19 cellular contexts compared by ENCODE assay signal in genomic region chr2:12881952-12882351, GRCh38.
"Had no signal": no experiment of that assay in that cellular context is flagged by ENCODE, and none has a peak within 500 bp of the region (broad histone marks: within the 10 kb centered on the region; RNA-seq: fewer than 3 reads in every experiment).

No MANE protein-coding gene starts in this region.

- H3K4me3 Mint-ChIP-seq: activated CD8-positive, alpha-beta memory T cell treated with anti-CD3 and anti-CD28 coated beads, Interleukin-2, amount 10 ng/mL, durations not matched to agents 7 days and 5 days; activated naive CD8-positive, alpha-beta T cell; activated T-cell treated with anti-CD3 and anti-CD28 coated beads, Interleukin-2, amount 50 U/mL, for 4 hours; memory B cell; nephron had no signal

- DNase-seq: activated CD4-positive, alpha-beta T cell treated with anti-CD3 and anti-CD28 coated beads, Interleukin-2, amount 50 U/mL, for 4 hours; activated CD4-positive, CD25-positive, alpha-beta regulatory T cell treated with anti-CD3 and anti-CD28 coated beads, Interleukin-2, amount 50 U/mL, for 72 hours; activated CD8-positive, alpha-beta memory T cell treated with anti-CD3 and anti-CD28 coated beads, Interleukin-2, amount 10 ng/mL, durations not matched to agents 7 days and 5 days; activated effector memory CD4-positive, alpha-beta T cell treated with anti-CD3 and anti-CD28 coated beads, Interleukin-2, amount 50 U/mL, for 16 hours; activated T-cell treated with anti-CD3 and anti-CD28 coated beads, Interleukin-2, amount 50 U/mL, for 4 hours; amygdala; brain microvascular endothelial cell; cerebellar nuclear complex; dermis blood vessel endothelial cell; left lung; occipital lobe; stimulated activated naive CD4-positive, alpha-beta T cell; substantia nigra; transverse colon had no signal

- H3K4me3 ChIP-seq: left lung, transverse colon had no signal

- H3K9me3 ChIP-seq: left lung, transverse colon had no signal

- H3K27me3 Mint-ChIP-seq: activated CD8-positive, alpha-beta memory T cell treated with anti-CD3 and anti-CD28 coated beads, Interleukin-2, amount 10 ng/mL, durations not matched to agents 7 days and 5 days; activated naive CD8-positive, alpha-beta T cell; progenitor cell of endocrine pancreas had no signal

- H3K27ac Mint-ChIP-seq: activated CD8-positive, alpha-beta memory T cell treated with anti-CD3 and anti-CD28 coated beads, Interleukin-2, amount 10 ng/mL, durations not matched to agents 7 days and 5 days; activated naive CD8-positive, alpha-beta T cell; memory B cell; nephron; progenitor cell of endocrine pancreas had no signal

- H3K27ac ChIP-seq: brain microvascular endothelial cell, left lung, transverse colon had no signal

- ATAC-seq: activated CD8-positive, alpha-beta memory T cell treated with anti-CD3 and anti-CD28 coated beads, Interleukin-2, amount 10 ng/mL, durations not matched to agents 7 days and 5 days; activated T-cell treated with anti-CD3 and anti-CD28 coated beads, Interleukin-2, amount 50 U/mL, for 4 hours; left lung; sciatic nerve had no signal

- H3K27me3 ChIP-seq: brain microvascular endothelial cell, left lung, transverse colon had no signal

- H3K36me3 ChIP-seq: brain microvascular endothelial cell, left lung, transverse colon had no signal

- H3K36me3 Mint-ChIP-seq: activated CD8-positive, alpha-beta memory T cell treated with anti-CD3 and anti-CD28 coated beads, Interleukin-2, amount 10 ng/mL, durations not matched to agents 7 days and 5 days; activated naive CD8-positive, alpha-beta T cell; memory B cell had no signal

- H3K4me1 Mint-ChIP-seq: activated CD8-positive, alpha-beta memory T cell treated with anti-CD3 and anti-CD28 coated beads, Interleukin-2, amount 10 ng/mL, durations not matched to agents 7 days and 5 days had no signal

- H3K4me1 ChIP-seq: transverse colon had no signal
